Comparison of ENCODE assay signal across 18 cellular contexts in genomic region chr10:90987383-90987782, GRCh38.
A peak's percentile ranks its signal among the peaks of the same experiment; 100 is the strongest.
DNase-seq lines count a peak whose midpoint lies in the region; ATAC-seq, FAIRE-seq and TF ChIP-seq lines count a peak whose summit lies in the region.
"Had no signal": no experiment of that assay in that cellular context is flagged by ENCODE, and none has a peak within 500 bp of the region (broad histone marks: within the 10 kb centered on the region; RNA-seq: fewer than 3 reads in every experiment).

No MANE protein-coding gene starts in this region.

- H3K4me3 ChIP-seq in right atrium auricular region (no peak overlapping the region), heart right ventricle (no peak overlapping the region), GM12878 (no peak overlapping the region)
- H3K4me3 ChIP-seq: GM23248 had no signal

- WGBS in heart right ventricle, 2 donors: 90 to 99% methylated on average over 2 of the region's 2 CpGs
- 66% methylated on average over 2 of the region's 2 CpGs for WGBS in GM12878 (ENCODE audit: insufficient coverage, insufficient replicate concordance, low lambda C conversion rate, missing lambda C conversion rate)

- no peak overlapping the region for H2AFZ ChIP-seq in GM12878 (ENCODE audit: control insufficient read depth, low read depth, low read length)
- H2AFZ ChIP-seq: GM23248 had no signal

- H3K4me1 Mint-ChIP-seq in neural crest cell: no peaks in the 10 kb centered on the region
- H3K4me1 Mint-ChIP-seq in activated CD4-positive, alpha-beta memory T cell treated with anti-CD3 and anti-CD28 coated beads, Interleukin-2, amount 10 ng/mL, durations not matched to agents 7 days and 5 days: no peaks in the 10 kb centered on the region

- SMC1A ChIA-PET in GM12878 (lab: Charles Lee; ENCODE audit: uncharacterized antibody, unreplicated experiment): interaction anchor here (2.0 kb wide), 1 partner anchor 18 kb away, joined by 5 read pairs; no protein-coding TSS in a partner anchor

- TF ChIP-seq CTCF in right atrium auricular region (IDR thresholded peaks at IDR 0.05) (no peak), heart right ventricle (IDR thresholded peaks at IDR 0.05) (no peak), GM12878 (IDR thresholded peaks at IDR 0.05 in 2 of 3, conservative IDR thresholded peaks at IDR 0.05 in 1 of 3; ENCODE audit: control insufficient read depth in 2 of 3, extremely low read depth in 1 of 3, insufficient read depth in 1 of 3, low read depth in 3 of 3, low read length in 3 of 3) (no peak), neural crest cell (conservative IDR thresholded peaks at IDR 0.05) (no peak)

- CTCF ChIA-PET in GM12878 (lab: Yijun Ruan, JAX): interaction anchor here (1.0 to 2.0 kb wide), 2 partner anchors 17 to 211 kb away, joined by 3 to 4 read pairs; no protein-coding TSS in a partner anchor
- CTCF ChIA-PET in activated CD4-positive, alpha-beta memory T cell treated with anti-CD3 and anti-CD28 coated beads, Interleukin-2, amount 10 ng/mL, durations not matched to agents 7 days and 5 days (lab: Charles Lee): no interaction called here

- no peaks in the 10 kb centered on the region for H4K20me1 ChIP-seq in GM12878 (ENCODE audit: control insufficient read depth, insufficient read depth)

- intact Hi-C loops in heart right ventricle (cut with DNase I) (loop anchor here in 2 of 10 donors (5.0 kb wide), 1 partner anchor 65 kb away; the partner anchor contains the start of gene ANKRD1 (in 2 of the 2)), GM12878 (cut with micrococcal nuclease; ENCODE audit: unreplicated experiment) (no loop called here)

- no peaks in the 10 kb centered on the region for H3K27me3 ChIP-seq in right atrium auricular region
- no peaks in the 10 kb centered on the region for H3K27me3 ChIP-seq in heart right ventricle
- no peaks in the 10 kb centered on the region for H3K27me3 ChIP-seq in GM12878 (replicated peaks in 1 of 2; ENCODE audit: control insufficient read depth in 2 of 2, insufficient read depth in 2 of 2, low read length in 1 of 2)

- no peaks in the 10 kb centered on the region for H3K27me3 Mint-ChIP-seq in neural crest cell (ENCODE audit: low read depth)
- H3K27me3 Mint-ChIP-seq in activated CD4-positive, alpha-beta memory T cell treated with anti-CD3 and anti-CD28 coated beads, Interleukin-2, amount 10 ng/mL, durations not matched to agents 7 days and 5 days: peaks cover 2% of the 10 kb centered on the region
- H3K27me3 Mint-ChIP-seq: CD4-positive, alpha-beta T cell had no signal

- no peak overlapping the region for H3K9ac ChIP-seq in GM12878 (ENCODE audit: control insufficient read depth, insufficient read depth, low read length)
- H3K9ac ChIP-seq: GM23248 had no signal

- no peak for TF ChIP-seq RAD21 in GM12878 (IDR thresholded peaks at IDR 0.05; ENCODE audit: insufficient read depth, low read depth, low read length)

- H3K9me3 ChIP-seq in right atrium auricular region: no peaks in the 10 kb centered on the region
- H3K9me3 ChIP-seq in heart right ventricle: no peaks in the 10 kb centered on the region
- no peaks in the 10 kb centered on the region for H3K9me3 ChIP-seq in GM12878 (replicated peaks; ENCODE audit: control insufficient read depth, insufficient read depth, low read length)

- ATAC-seq in heart right ventricle: no peak
- ATAC-seq in GM12878: no peak
- ATAC-seq in GM19463 (IDR thresholded peaks at IDR 0.05; ENCODE audit: unreplicated experiment): no peak
- no peak for ATAC-seq in activated naive CD4-positive, alpha-beta T cell treated with anti-CD3 and anti-CD28 coated beads, Interleukin-2, amount 50 U/mL, for 72 hours
- ATAC-seq: HCT116 had no signal

- RAD21 ChIA-PET in GM12878 (lab: Charles Lee; ENCODE audit: unreplicated experiment): no interaction called here

- peaks cover 55% of the 10 kb centered on the region for H3K36me3 ChIP-seq in right atrium auricular region
- H3K36me3 ChIP-seq in heart right ventricle: no peaks in the 10 kb centered on the region
- H3K36me3 ChIP-seq in GM12878 (ENCODE audit: control insufficient read depth in 2 of 2, insufficient read depth in 2 of 2, low read length in 1 of 2): no peaks in the 10 kb centered on the region

- H3K4me1 ChIP-seq in right atrium auricular region (peaks cover 0 to 23% of the 10 kb centered on the region in 2 donors), heart right ventricle (peaks cover 0 to 52% (median 18%) of the 10 kb centered on the region in 9 donors), GM12878 (ENCODE audit: control insufficient read depth, insufficient read depth, low read length) (peaks cover 8% of the 10 kb centered on the region)

- FAIRE-seq in GM12878 (lab: Jason Lieb, UNC): peak; percentile 35
- FAIRE-seq: H54 had no signal

- peak overlapping the region; percentile 71 to 73 for H3K27ac ChIP-seq in right atrium auricular region
- H3K27ac ChIP-seq in heart right ventricle: peak overlapping the region in 5 of 10 donors; percentile 70 to 84 (median 80)
- H3K27ac ChIP-seq in GM12878 (ENCODE audit: control insufficient read depth, insufficient read depth): no peak overlapping the region
- H3K27ac ChIP-seq: GM23248, HL-60 had no signal

- H3K4me3 Mint-ChIP-seq in neural crest cell: no peak overlapping the region
- no peak overlapping the region for H3K4me3 Mint-ChIP-seq in activated CD4-positive, alpha-beta memory T cell treated with anti-CD3 and anti-CD28 coated beads, Interleukin-2, amount 10 ng/mL, durations not matched to agents 7 days and 5 days
- H3K4me3 Mint-ChIP-seq: CD4-positive, alpha-beta T cell had no signal

- H3K79me2 ChIP-seq in GM12878 (ENCODE audit: control insufficient read depth, insufficient read depth, low read length): no peaks in the 10 kb centered on the region

- H3K36me3 Mint-ChIP-seq in neural crest cell (ENCODE audit: low read depth): no peaks in the 10 kb centered on the region
- no peaks in the 10 kb centered on the region for H3K36me3 Mint-ChIP-seq in activated CD4-positive, alpha-beta memory T cell treated with anti-CD3 and anti-CD28 coated beads, Interleukin-2, amount 10 ng/mL, durations not matched to agents 7 days and 5 days (ENCODE audit: low read depth)
- H3K36me3 Mint-ChIP-seq in activated naive CD4-positive, alpha-beta T cell treated with anti-CD3 and anti-CD28 coated beads, Interleukin-2, amount 50 U/mL, for 72 hours: no peaks in the 10 kb centered on the region

- TF ChIP-seq EP300 in GM12878 (IDR thresholded peaks at IDR 0.05; ENCODE audit: borderline replicate concordance in 1 of 2, control insufficient read depth in 1 of 2, low read depth in 2 of 2, low read length in 2 of 2): no peak

- POLR2A ChIA-PET in GM12878 (lab: Charles Lee): no interaction called here
- POLR2A ChIA-PET in activated CD4-positive, alpha-beta memory T cell treated with anti-CD3 and anti-CD28 coated beads, Interleukin-2, amount 10 ng/mL, durations not matched to agents 7 days and 5 days (lab: Charles Lee): no interaction called here

- no peak for TF ChIP-seq POLR2A in GM12878 (IDR thresholded peaks at IDR 0.05; ENCODE audit: low read depth, low read length)

- no TSS peak for BruUV-seq in GM12878 (replicated peaks; lab: Mats Ljungman, UMichigan)

- in situ Hi-C loops in GM12878 (cut with MboI): no loop called here

- H3K4me2 ChIP-seq in GM12878 (ENCODE audit: control insufficient read depth, insufficient read depth): no peak overlapping the region

- H3K27ac Mint-ChIP-seq in neural crest cell (ENCODE audit: unreplicated experiment): peak overlapping the region; percentile 53
- H3K27ac Mint-ChIP-seq in activated CD4-positive, alpha-beta memory T cell treated with anti-CD3 and anti-CD28 coated beads, Interleukin-2, amount 10 ng/mL, durations not matched to agents 7 days and 5 days: no peak overlapping the region
- no peak overlapping the region for H3K27ac Mint-ChIP-seq in activated naive CD4-positive, alpha-beta T cell treated with anti-CD3 and anti-CD28 coated beads, Interleukin-2, amount 50 U/mL, for 72 hours
- H3K27ac Mint-ChIP-seq: CD4-positive, alpha-beta T cell had no signal

- DNase-seq in right atrium auricular region (ENCODE audit: low spot score) (no peak), heart right ventricle (no peak), GM12878 (ENCODE audit: low read depth, low spot score) (no peak), neural crest cell (ENCODE audit: low read depth, low spot score) (no peak)
- no peak for DNase-seq in activated CD4-positive, alpha-beta memory T cell treated with anti-CD3 and anti-CD28 coated beads, Interleukin-2, amount 10 ng/mL, durations not matched to agents 7 days and 5 days
- no peak for DNase-seq in activated T-cell treated with anti-CD3 and anti-CD28 coated beads, Interleukin-2, amount 50 U/mL, for 48 hours
- DNase-seq in activated naive CD4-positive, alpha-beta T cell treated with anti-CD3 and anti-CD28 coated beads, Interleukin-2, amount 50 U/mL, for 72 hours (ENCODE audit: low spot score in 2 of 2): no peak
- DNase-seq: 8988T; AML-193; C1 segment of cervical spinal cord; CD4-positive, alpha-beta T cell; DMS79 treated with DMSO at 0.1 percent for 48 hours; GF-D8; GM23248 had no signal

- no peaks in the 10 kb centered on the region for H3K9me3 Mint-ChIP-seq in neural crest cell
- H3K9me3 Mint-ChIP-seq in activated CD4-positive, alpha-beta memory T cell treated with anti-CD3 and anti-CD28 coated beads, Interleukin-2, amount 10 ng/mL, durations not matched to agents 7 days and 5 days: no peaks in the 10 kb centered on the region
- no peaks in the 10 kb centered on the region for H3K9me3 Mint-ChIP-seq in activated naive CD4-positive, alpha-beta T cell treated with anti-CD3 and anti-CD28 coated beads, Interleukin-2, amount 50 U/mL, for 72 hours
- H3K9me3 Mint-ChIP-seq: CD4-positive, alpha-beta T cell had no signal

TF ChIP-seq in GM12878, 131 proteins besides CTCF, POLR2A, EP300 and RAD21:
- TF ChIP-seq ELK1 (IDR thresholded peaks at IDR 0.05; ENCODE audit: low read depth, low read length): no peak
- TF ChIP-seq SRF (IDR thresholded peaks at IDR 0.05; ENCODE audit: low read depth in 2 of 2, low read length in 2 of 2): 0 out of 4 replicates have a peak, but pooled peaks of 1 of the 2 experiments have one; percentile 6
